17 cellular contexts compared by ENCODE assay signal in genomic region chr4:37662306-37662705, GRCh38. TPM values are rescaled to one million over a fixed set of nuclear protein-coding genes. Genes with fewer than 3 reads are reported as not detected.
DNase-seq lines count a peak whose midpoint lies in the region; ATAC-seq and TF ChIP-seq lines count a peak whose summit lies in the region.
"Had no signal": no experiment of that assay in that cellular context is flagged by ENCODE, and none has a peak within 500 bp of the region (broad histone marks: within the 10 kb centered on the region; RNA-seq: fewer than 3 reads in every experiment).

No MANE protein-coding gene starts in this region.

- H3K27me3 ChIP-seq in HCT116 (ENCODE audit: insufficient read depth, low read length) (no peaks in the 10 kb centered on the region), left lung (no peaks in the 10 kb centered on the region), skeletal muscle satellite cell (ENCODE audit: control insufficient read depth, insufficient read depth, low read length) (no peaks in the 10 kb centered on the region), upper lobe of left lung (no peaks in the 10 kb centered on the region)

- no peak overlapping the region for H2AFZ ChIP-seq in HCT116 (ENCODE audit: low read depth, low read length, poor library complexity, severe bottlenecking)

- H3K79me2 ChIP-seq in HCT116 (ENCODE audit: insufficient read depth, low read length) = peaks cover 43% of the 10 kb centered on the region

- H3K4me2 ChIP-seq in HCT116 (ENCODE audit: low read length) = peak overlapping the region; percentile 52
- no peak overlapping the region for H3K4me2 ChIP-seq in skeletal muscle satellite cell (ENCODE audit: low read length)

- H3K27ac ChIP-seq in HCT116 (ENCODE audit: low read depth, low read length) = no peak overlapping the region
- peak overlapping the region; percentile 1 to 34 for H3K27ac ChIP-seq in left lung
- H3K27ac ChIP-seq in upper lobe of left lung = peak overlapping the region in 2 of 4 donors; percentile 43 to 50
- H3K27ac ChIP-seq: epithelial cell of prostate had no signal

- no peaks in the 10 kb centered on the region for H3K36me3 ChIP-seq in HCT116 (ENCODE audit: control insufficient read depth in 1 of 2, insufficient read depth in 2 of 2, low read length in 2 of 2)
- H3K36me3 ChIP-seq in left lung = no peaks in the 10 kb centered on the region
- H3K36me3 ChIP-seq in skeletal muscle satellite cell (ENCODE audit: insufficient read depth, low read length) = no peaks in the 10 kb centered on the region
- H3K36me3 ChIP-seq in upper lobe of left lung = no peaks in the 10 kb centered on the region

- CTCF ChIA-PET in HCT116 (lab: Charles Lee) = no interaction called here

- WGBS in upper lobe of left lung, 2 donors = 12 to 16% methylated on average over 2 of the region's 2 CpGs

- H3K27ac Mint-ChIP-seq in chondrocyte (ENCODE audit: unreplicated experiment) = peak overlapping the region; percentile 6
- H3K27ac Mint-ChIP-seq: activated CD4-positive, alpha-beta T cell treated with anti-CD3 and anti-CD28 coated beads, Interleukin-2, amount 10 ng/mL, durations not matched to agents 7 days and 5 days; immature natural killer cell; T-helper 2 cell treated with Interferon-gamma antibody and Interleukin-4, amounts not matched to agents 5 μg/mL and 100 μg/mL, for 36 hours had no signal

- no TSS peak for BruUV-seq in HCT116 (replicated peaks; lab: Mats Ljungman, UMichigan)

- no peaks in the 10 kb centered on the region for H3K9me3 Mint-ChIP-seq in chondrocyte (ENCODE audit: low read depth)

- no peak for TF ChIP-seq EP300 in upper lobe of left lung (IDR thresholded peaks at IDR 0.05)

- no peaks in the 10 kb centered on the region for H3K9me2 ChIP-seq in HCT116 (ENCODE audit: insufficient read depth)

- TF ChIP-seq CTCF in HCT116 (IDR thresholded peaks at IDR 0.05 in 2 of 3, conservative IDR thresholded peaks at IDR 0.05 in 1 of 3; ENCODE audit: borderline replicate concordance in 1 of 3, insufficient read depth in 1 of 3, low read depth in 2 of 3, low read length in 2 of 3) = no peak
- no peak for TF ChIP-seq CTCF in chondrocyte (IDR thresholded peaks at IDR 0.05)
- no peak for TF ChIP-seq CTCF in left lung (IDR thresholded peaks at IDR 0.05)
- no peak for TF ChIP-seq CTCF in upper lobe of left lung (IDR thresholded peaks at IDR 0.05)
- no peak for TF ChIP-seq CTCF in foreskin fibroblast (IDR thresholded peaks at IDR 0.05; ENCODE audit: low read depth, low read length)

- ATAC-seq in HCT116 (no peak), left lung (no peak), upper lobe of left lung (ENCODE audit: low FRiP score in 2 of 2) (no peak), GM21619 (IDR thresholded peaks at IDR 0.05; ENCODE audit: unreplicated experiment) (no peak)

- intact Hi-C loops in HCT116 (cut with micrococcal nuclease) = no loop called here
- intact Hi-C loops in left lung (cut with DNase I) = no loop called here

- no peak overlapping the region for H3K4me3 Mint-ChIP-seq in chondrocyte (ENCODE audit: unreplicated experiment)
- H3K4me3 Mint-ChIP-seq: activated CD4-positive, alpha-beta T cell treated with anti-CD3 and anti-CD28 coated beads, Interleukin-2, amount 10 ng/mL, durations not matched to agents 7 days and 5 days; immature natural killer cell; T-helper 2 cell treated with Interferon-gamma antibody and Interleukin-4, amounts not matched to agents 5 μg/mL and 100 μg/mL, for 36 hours had no signal

- H3K4me1 ChIP-seq in HCT116 (ENCODE audit: control insufficient read depth in 1 of 2, insufficient read depth in 2 of 2, low read length in 2 of 2) (peaks cover 36 to 60% of the 10 kb centered on the region in 2 experiments), left lung (peaks cover 30 to 60% of the 10 kb centered on the region in 2 donors), skeletal muscle satellite cell (ENCODE audit: control insufficient read depth, insufficient read depth, low read length) (peaks cover 53% of the 10 kb centered on the region), upper lobe of left lung (peaks cover 46 to 51% (median 47%) of the 10 kb centered on the region in 4 donors)

- no peak for DNase-seq in HCT116 (ENCODE audit: low read depth, low spot score)
- no peak for DNase-seq in chondrocyte (ENCODE audit: low spot score)
- no peak for DNase-seq in left lung
- DNase-seq in A172 (ENCODE audit: low spot score) = no peak
- no peak for DNase-seq in upper lobe of left lung
- DNase-seq in foreskin fibroblast = no peak
- DNase-seq: activated CD4-positive, alpha-beta T cell treated with anti-CD3 and anti-CD28 coated beads, Interleukin-2, amount 10 ng/mL, durations not matched to agents 7 days and 5 days; activated CD8-positive, alpha-beta memory T cell treated with anti-CD3 and anti-CD28 coated beads, Interleukin-2, amount 50 U/mL, for 48 hours; activated gamma-delta T cell; immature natural killer cell; retina; SHP77; stimulated activated CD4-positive, alpha-beta T cell treated with anti-CD3 and anti-CD28 coated beads, Interleukin-2, amount 100 ng/mL, for 24 hours had no signal

- no peak for TF ChIP-seq RAD21 in HCT116 (IDR thresholded peaks at IDR 0.05; ENCODE audit: low read depth)

- H4K20me1 ChIP-seq in HCT116 (ENCODE audit: insufficient read depth) = no peaks in the 10 kb centered on the region

- peaks cover 60% of the 10 kb centered on the region for H3K4me1 Mint-ChIP-seq in chondrocyte (ENCODE audit: low read depth)

- TF ChIP-seq POLR2A in HCT116 (IDR thresholded peaks at IDR 0.05; ENCODE audit: borderline replicate concordance, extremely low read depth, insufficient read depth, insufficient read length) = no peak
- TF ChIP-seq POLR2A in upper lobe of left lung (IDR thresholded peaks at IDR 0.05) = no peak

- RAD21 ChIA-PET in HCT116 (lab: Charles Lee; ENCODE audit: low non-redundant PET in 1 of 2, low total read pairs in 2 of 2, uncharacterized antibody in 2 of 2, unreplicated experiment in 2 of 2) = no interaction called here

- no peaks in the 10 kb centered on the region for H3K36me3 Mint-ChIP-seq in chondrocyte (ENCODE audit: low read depth)

- H3K9ac ChIP-seq in HCT116 (ENCODE audit: low read length) (no peak overlapping the region), skeletal muscle satellite cell (ENCODE audit: low read depth, low read length) (peak overlapping the region; percentile 19)

- H3K27me3 Mint-ChIP-seq in chondrocyte (ENCODE audit: low read depth) = no peaks in the 10 kb centered on the region
- H3K27me3 Mint-ChIP-seq: activated CD4-positive, alpha-beta T cell treated with anti-CD3 and anti-CD28 coated beads, Interleukin-2, amount 10 ng/mL, durations not matched to agents 7 days and 5 days had no signal

- H3K9me3 ChIP-seq in HCT116 (ENCODE audit: control insufficient read depth in 1 of 2, insufficient read depth in 1 of 2, low read depth in 1 of 2, low read length in 2 of 2) (no peaks in the 10 kb centered on the region), left lung (no peaks in the 10 kb centered on the region), skeletal muscle satellite cell (replicated peaks; ENCODE audit: low read length) (no peaks in the 10 kb centered on the region), upper lobe of left lung (peaks cover 0 to under 1% (median 0%) of the 10 kb centered on the region in 4 donors)

- H3K4me3 ChIP-seq in HCT116 (replicated peaks in 1 of 2; ENCODE audit: low read depth in 1 of 2, low read length in 2 of 2) = no peak overlapping the region
- H3K4me3 ChIP-seq in left lung = no peak overlapping the region
- H3K4me3 ChIP-seq in skeletal muscle satellite cell (ENCODE audit: low read length) = no peak overlapping the region
- no peak overlapping the region for H3K4me3 ChIP-seq in upper lobe of left lung
- no peak overlapping the region for H3K4me3 ChIP-seq in foreskin fibroblast (ENCODE audit: low read depth in 1 of 2, low read length in 2 of 2)

- POLR2A ChIA-PET in HCT116 (lab: Charles Lee) = no interaction called here

TF ChIP-seq in HCT116, 20 proteins besides CTCF, POLR2A, EP300 and RAD21:
- TF ChIP-seq JUND (IDR thresholded peaks at IDR 0.05) (peak; percentile 1; the same call in 1 of the 2 replicates), EZH2 (IDR thresholded peaks at IDR 0.05) (no peak)
TF ChIP-seq in HCT116: peak in this region for 1.

RNA-seq across cellular contexts. Expression of gene RELL1, which starts 23.9 kb away (rescaled TPM):
- total RNA-seq in HCT116 (2021; ENCODE audit: unreplicated experiment) (30.2 TPM), chondrocyte (18.2 to 24.8 TPM (median 22.8 TPM) in 3 replicates), left lung (10 to 100 TPM; 31.0 to 35.6 TPM), upper lobe of left lung (10 to 100 TPM; 21.2 to 58.8 (median 40.7) TPM)
- 13.3 and 14.6 TPM in 2 replicates for polyA plus RNA-seq in HCT116 (2012)
- 39.8 and 43.2 TPM in 2 replicates for total RNA-seq in skeletal muscle satellite cell (2012; rRNA removed)
- total RNA-seq in A172 (2014; rRNA removed; shearing (Covaris generic)) = 57.7 and 69.4 TPM in 2 replicates
